ENCODE assay signal across 25 cellular contexts in the genomic region with DNA sequence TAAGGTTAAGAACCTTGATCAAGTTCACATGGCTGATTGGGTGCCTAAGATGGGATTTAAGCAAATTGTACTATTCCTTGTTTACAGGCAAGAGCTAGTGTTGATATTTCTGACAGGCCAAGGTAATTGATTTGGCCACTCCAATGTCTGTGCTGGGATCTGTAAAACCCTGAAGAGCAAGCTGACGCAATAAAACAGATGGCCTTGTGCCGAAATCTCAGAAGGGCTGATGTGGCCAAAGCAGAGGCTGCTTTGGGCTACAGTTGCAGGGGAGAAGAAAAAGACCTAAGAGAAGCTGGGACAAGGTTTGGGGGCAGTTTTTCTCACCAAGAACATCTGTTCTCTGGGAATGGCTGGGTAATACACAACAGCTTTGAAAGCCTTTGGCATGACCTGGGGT.
DNase-seq lines count a peak whose midpoint lies in the region; TF ChIP-seq lines count a peak whose summit lies in the region.
"Had no signal": no experiment of that assay in that cellular context is flagged by ENCODE, and none has a peak within 500 bp of the region (broad histone marks: within the 10 kb centered on the region; RNA-seq: fewer than 3 reads in every experiment).

No MANE protein-coding gene starts in this region.

- intact Hi-C loops in mammary epithelial cell (cut with micrococcal nuclease) (loop anchor here (5.0 kb wide), 1 partner anchor 198 kb away; no protein-coding TSS in a partner anchor), breast epithelium (cut with DNase I; ENCODE audit: low total_unique reads) (no loop called here)

- H3K4me3 Mint-ChIP-seq in glutamatergic neuron (ENCODE audit: unreplicated experiment), result peak overlapping the region; percentile 39
- H3K4me3 Mint-ChIP-seq: activated naive CD8-positive, alpha-beta T cell; B cell; HFFc6 had no signal

- 100% methylated on average over 2 of the region's 2 CpGs for WGBS in mammary epithelial cell (ENCODE audit: low coverage, missing lambda C conversion rate)

- CTCF ChIA-PET in mammary epithelial cell (lab: Charles Lee; ENCODE audit: low non-redundant PET), result no interaction called here

- peaks cover 6% of the 10 kb centered on the region for H3K9me3 Mint-ChIP-seq in glutamatergic neuron (ENCODE audit: unreplicated experiment)
- H3K9me3 Mint-ChIP-seq: activated T-helper 2 cell treated with anti-CD3 and anti-CD28 coated beads, Interferon-gamma antibody, Interleukin-2, Interleukin-4, amounts not matched to agents 10 μg/mL and 5 μg/mL and 100 μg/mL, durations not matched to agents 14 hours and 24 hours and 36 hours; HFFc6 had no signal

- peak overlapping the region; percentile 95 for H3K27ac Mint-ChIP-seq in glutamatergic neuron (ENCODE audit: unreplicated experiment)
- H3K27ac Mint-ChIP-seq: activated naive CD8-positive, alpha-beta T cell; activated T-helper 2 cell treated with anti-CD3 and anti-CD28 coated beads, Interferon-gamma antibody, Interleukin-2, Interleukin-4, amounts not matched to agents 10 μg/mL and 5 μg/mL and 100 μg/mL, durations not matched to agents 14 hours and 24 hours and 36 hours; B cell; HFFc6 had no signal

- H3K36me3 Mint-ChIP-seq in glutamatergic neuron (ENCODE audit: unreplicated experiment), result no peaks in the 10 kb centered on the region
- H3K36me3 Mint-ChIP-seq: activated naive CD8-positive, alpha-beta T cell had no signal

- in situ Hi-C loops in mammary epithelial cell (cut with MboI; ENCODE audit: low sequenced_read_pairs in 2 of 2), result no loop called here

- H3K27ac ChIP-seq in mammary epithelial cell (ENCODE audit: insufficient read depth, low read depth, low read length) (peak overlapping the region; percentile 93), breast epithelium (no peak overlapping the region), SJCRH30 (peak overlapping the region; percentile 44; the same call in 1 of the 2 replicates)
- H3K27ac ChIP-seq: KMS-11, neutrophil, psoas muscle, SK-N-MC, stomach, transverse colon had no signal

- H3K36me3 ChIP-seq in mammary epithelial cell (ENCODE audit: insufficient read depth, low read length) (no peaks in the 10 kb centered on the region), breast epithelium (no peaks in the 10 kb centered on the region), SJCRH30 (no peaks in the 10 kb centered on the region)
- H3K36me3 ChIP-seq: neutrophil, stomach, transverse colon had no signal

- no peak for TF ChIP-seq POLR2A in breast epithelium (IDR thresholded peaks at IDR 0.05)

- H2AFZ ChIP-seq in mammary epithelial cell (ENCODE audit: low read depth, low read length), result no peak overlapping the region

- TF ChIP-seq CTCF in mammary epithelial cell (conservative IDR thresholded peaks at IDR 0.05 in 1 of 2, IDR thresholded peaks at IDR 0.05 in 1 of 2; ENCODE audit: extremely low read depth in 1 of 2, insufficient read depth in 1 of 2, low read depth in 1 of 2, low read length in 2 of 2) (no peak), breast epithelium (IDR thresholded peaks at IDR 0.05) (no peak), glutamatergic neuron (IDR thresholded peaks at IDR 0.05; ENCODE audit: partially characterized antibody, unreplicated experiment) (no peak)

- H3K27me3 Mint-ChIP-seq in glutamatergic neuron (ENCODE audit: unreplicated experiment), result peaks cover 7% of the 10 kb centered on the region
- H3K27me3 Mint-ChIP-seq: activated naive CD8-positive, alpha-beta T cell; B cell had no signal

- DNase-seq in mammary epithelial cell (no peak), breast epithelium (ENCODE audit: low spot score in 2 of 2) (no peak), SJCRH30 (peak; percentile 26 to 73), glutamatergic neuron (peak; percentile 39), skeletal muscle cell (ENCODE audit: low read depth) (peak; percentile 44), SIG-M5 treated with dmso at 0.1 percent for 504 hours (lab: John Stamatoyannopoulos, UW; ENCODE audit: unreplicated experiment) (no peak), NCI-H2029 treated with DMSO at 0.1 percent for 48 hours (lab: John Stamatoyannopoulos, UW) (no peak), ecto neural progenitor cell (ENCODE audit: low spot score) (no peak)
- DNase-seq: activated CD4-positive, alpha-beta T cell treated with anti-CD3 and anti-CD28 coated beads, Interleukin-2, amount 50 U/mL, for 4 hours; activated CD8-positive, alpha-beta memory T cell treated with anti-CD3 and anti-CD28 coated beads, Interleukin-2, amount 50 U/mL, for 4 hours; effector memory CD4-positive, alpha-beta T cell; HFFc6; left colon; mucosa of descending colon; NCI-H187 treated with DMSO at 0.1 percent for 48 hours; stimulated activated CD4-positive, alpha-beta T cell treated with anti-CD3 and anti-CD28 coated beads, Interleukin-12 subunit alpha, Interleukin-12 subunit beta, amount 100 ng/mL, for 4 hours; stomach; transverse colon had no signal

- H3K4me1 ChIP-seq in mammary epithelial cell (ENCODE audit: insufficient read depth, low read length) (peaks cover 13% of the 10 kb centered on the region), breast epithelium (no peaks in the 10 kb centered on the region), SJCRH30 (peaks cover 16% of the 10 kb centered on the region)
- H3K4me1 ChIP-seq: psoas muscle, stomach, transverse colon had no signal

- BruUV-seq in mammary epithelial cell (replicated peaks; lab: Mats Ljungman, UMichigan), result no TSS peak

- no peak overlapping the region for H3K9ac ChIP-seq in mammary epithelial cell (ENCODE audit: insufficient read depth, low read length)
- H3K9ac ChIP-seq: KMS-11 had no signal

- dilution Hi-C loops in mammary epithelial cell (cut with HindIII; ENCODE audit: low sequenced_read_pairs), result no loop called here

- H3K4me3 ChIP-seq in mammary epithelial cell (replicated peaks in 1 of 3; ENCODE audit: insufficient read depth in 1 of 3, low read depth in 2 of 3, low read length in 3 of 3), result no peak overlapping the region
- no peak overlapping the region for H3K4me3 ChIP-seq in breast epithelium
- H3K4me3 ChIP-seq in SJCRH30, result no peak overlapping the region
- H3K4me3 ChIP-seq in skeletal muscle cell (ENCODE audit: low read depth, low read length), result no peak overlapping the region
- H3K4me3 ChIP-seq: mucosa of descending colon, psoas muscle, SK-N-MC, stomach, transverse colon had no signal

- H3K27me3 ChIP-seq in mammary epithelial cell (ENCODE audit: insufficient read depth, low read length) (no peaks in the 10 kb centered on the region), breast epithelium (no peaks in the 10 kb centered on the region), SJCRH30 (no peaks in the 10 kb centered on the region)
- H3K27me3 ChIP-seq: neutrophil, stomach, transverse colon had no signal

- H3K9me3 ChIP-seq in mammary epithelial cell (replicated peaks; ENCODE audit: insufficient read depth, low read length) (no peaks in the 10 kb centered on the region), breast epithelium (no peaks in the 10 kb centered on the region), SJCRH30 (replicated peaks) (no peaks in the 10 kb centered on the region)
- H3K9me3 ChIP-seq: mucosa of descending colon, neutrophil, psoas muscle, stomach, transverse colon had no signal

- H3K4me2 ChIP-seq in mammary epithelial cell (ENCODE audit: insufficient read depth, low read depth, low read length), result no peak overlapping the region
- H3K4me2 ChIP-seq: KMS-11 had no signal

- no peaks in the 10 kb centered on the region for H3K79me2 ChIP-seq in mammary epithelial cell (ENCODE audit: insufficient read depth, low read length)

- H4K20me1 ChIP-seq in mammary epithelial cell (ENCODE audit: insufficient read depth, low read length), result no peaks in the 10 kb centered on the region

- H3K4me1 Mint-ChIP-seq in glutamatergic neuron (ENCODE audit: low read depth, unreplicated experiment), result peaks cover 23% of the 10 kb centered on the region

Comparison
In these comparisons a context has a peak if more than half of its experiments do, and no peak if none do; other contexts are left out.
1. H3K27ac ChIP-seq: peak in mammary epithelial cell (single experiment) and SJCRH30 (single experiment); none in breast epithelium (0 of 2).
2. DNase-seq: peak in SJCRH30 (2 of 2), glutamatergic neuron (single experiment) and skeletal muscle cell (single experiment); none in mammary epithelial cell (single experiment), breast epithelium (0 of 2), SIG-M5 treated with dmso at 0.1 percent for 504 hours (single experiment), NCI-H2029 treated with DMSO at 0.1 percent for 48 hours (single experiment) and ecto neural progenitor cell (single experiment).